2 cellular contexts compared by ENCODE assay signal in the genomic region with DNA sequence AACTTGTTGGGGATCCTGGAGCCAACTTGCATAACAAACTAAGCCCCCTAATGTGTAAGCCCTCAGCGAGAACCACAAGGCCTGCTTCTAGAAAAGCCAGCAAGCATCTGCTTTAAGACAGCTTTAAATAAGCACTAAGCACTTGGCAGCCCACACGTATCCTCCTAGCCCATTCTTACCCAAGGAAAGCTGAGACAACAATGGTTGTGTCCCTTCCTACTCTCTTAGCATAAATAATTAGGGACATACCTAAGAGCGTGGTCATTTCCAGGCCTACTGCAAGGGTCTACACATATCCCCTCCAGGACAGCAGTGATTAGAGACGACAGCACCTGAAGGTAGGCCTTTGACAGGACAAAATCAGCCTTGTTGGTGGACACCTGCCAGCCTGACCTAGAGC.
TF ChIP-seq lines count a peak whose summit lies in the region.

No MANE protein-coding gene starts in this region.

TF ChIP-seq in GM23338, 12 proteins besides CTCF, POLR2A, EP300 and RAD21 (continued from another document):
- TF ChIP-seq, protein P1, sequence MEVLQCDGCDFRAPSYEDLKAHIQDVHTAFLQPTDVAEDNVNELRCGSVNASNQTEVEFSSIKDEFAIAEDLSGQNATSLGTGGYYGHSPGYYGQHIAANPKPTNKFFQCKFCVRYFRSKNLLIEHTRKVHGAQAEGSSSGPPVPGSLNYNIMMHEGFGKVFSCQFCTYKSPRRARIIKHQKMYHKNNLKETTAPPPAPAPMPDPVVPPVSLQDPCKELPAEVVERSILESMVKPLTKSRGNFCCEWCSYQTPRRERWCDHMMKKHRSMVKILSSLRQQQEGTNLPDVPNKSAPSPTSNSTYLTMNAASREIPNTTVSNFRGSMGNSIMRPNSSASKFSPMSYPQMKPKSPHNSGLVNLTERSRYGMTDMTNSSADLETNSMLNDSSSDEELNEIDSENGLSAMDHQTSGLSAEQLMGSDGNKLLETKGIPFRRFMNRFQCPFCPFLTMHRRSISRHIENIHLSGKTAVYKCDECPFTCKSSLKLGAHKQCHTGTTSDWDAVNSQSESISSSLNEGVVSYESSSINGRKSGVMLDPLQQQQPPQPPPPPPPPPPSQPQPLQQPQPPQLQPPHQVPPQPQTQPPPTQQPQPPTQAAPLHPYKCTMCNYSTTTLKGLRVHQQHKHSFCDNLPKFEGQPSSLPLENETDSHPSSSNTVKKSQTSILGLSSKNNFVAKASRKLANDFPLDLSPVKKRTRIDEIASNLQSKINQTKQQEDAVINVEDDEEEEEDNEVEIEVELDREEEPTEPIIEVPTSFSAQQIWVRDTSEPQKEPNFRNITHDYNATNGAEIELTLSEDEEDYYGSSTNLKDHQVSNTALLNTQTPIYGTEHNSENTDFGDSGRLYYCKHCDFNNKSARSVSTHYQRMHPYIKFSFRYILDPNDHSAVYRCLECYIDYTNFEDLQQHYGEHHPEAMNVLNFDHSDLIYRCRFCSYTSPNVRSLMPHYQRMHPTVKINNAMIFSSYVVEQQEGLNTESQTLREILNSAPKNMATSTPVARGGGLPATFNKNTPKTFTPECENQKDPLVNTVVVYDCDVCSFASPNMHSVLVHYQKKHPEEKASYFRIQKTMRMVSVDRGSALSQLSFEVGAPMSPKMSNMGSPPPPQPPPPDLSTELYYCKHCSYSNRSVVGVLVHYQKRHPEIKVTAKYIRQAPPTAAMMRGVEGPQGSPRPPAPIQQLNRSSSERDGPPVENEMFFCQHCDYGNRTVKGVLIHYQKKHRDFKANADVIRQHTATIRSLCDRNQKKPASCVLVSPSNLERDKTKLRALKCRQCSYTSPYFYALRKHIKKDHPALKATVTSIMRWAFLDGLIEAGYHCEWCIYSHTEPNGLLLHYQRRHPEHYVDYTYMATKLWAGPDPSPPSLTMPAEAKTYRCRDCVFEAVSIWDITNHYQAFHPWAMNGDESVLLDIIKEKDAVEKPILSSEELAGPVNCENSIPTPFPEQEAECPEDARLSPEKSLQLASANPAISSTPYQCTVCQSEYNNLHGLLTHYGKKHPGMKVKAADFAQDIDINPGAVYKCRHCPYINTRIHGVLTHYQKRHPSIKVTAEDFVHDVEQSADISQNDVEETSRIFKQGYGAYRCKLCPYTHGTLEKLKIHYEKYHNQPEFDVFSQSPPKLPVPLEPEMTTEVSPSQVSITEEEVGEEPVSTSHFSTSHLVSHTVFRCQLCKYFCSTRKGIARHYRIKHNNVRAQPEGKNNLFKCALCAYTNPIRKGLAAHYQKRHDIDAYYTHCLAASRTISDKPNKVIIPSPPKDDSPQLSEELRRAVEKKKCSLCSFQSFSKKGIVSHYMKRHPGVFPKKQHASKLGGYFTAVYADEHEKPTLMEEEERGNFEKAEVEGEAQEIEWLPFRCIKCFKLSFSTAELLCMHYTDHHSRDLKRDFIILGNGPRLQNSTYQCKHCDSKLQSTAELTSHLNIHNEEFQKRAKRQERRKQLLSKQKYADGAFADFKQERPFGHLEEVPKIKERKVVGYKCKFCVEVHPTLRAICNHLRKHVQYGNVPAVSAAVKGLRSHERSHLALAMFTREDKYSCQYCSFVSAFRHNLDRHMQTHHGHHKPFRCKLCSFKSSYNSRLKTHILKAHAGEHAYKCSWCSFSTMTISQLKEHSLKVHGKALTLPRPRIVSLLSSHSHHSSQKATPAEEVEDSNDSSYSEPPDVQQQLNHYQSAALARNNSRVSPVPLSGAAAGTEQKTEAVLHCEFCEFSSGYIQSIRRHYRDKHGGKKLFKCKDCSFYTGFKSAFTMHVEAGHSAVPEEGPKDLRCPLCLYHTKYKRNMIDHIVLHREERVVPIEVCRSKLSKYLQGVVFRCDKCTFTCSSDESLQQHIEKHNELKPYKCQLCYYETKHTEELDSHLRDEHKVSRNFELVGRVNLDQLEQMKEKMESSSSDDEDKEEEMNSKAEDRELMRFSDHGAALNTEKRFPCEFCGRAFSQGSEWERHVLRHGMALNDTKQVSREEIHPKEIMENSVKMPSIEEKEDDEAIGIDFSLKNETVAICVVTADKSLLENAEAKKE (CRISPR knock-in tag; IDR thresholded peaks at IDR 0.05) = no peak
- no peak for TF ChIP-seq EZH2phosphoT487 (IDR thresholded peaks at IDR 0.05; ENCODE audit: unreplicated experiment)
- TF ChIP-seq NANOG (IDR thresholded peaks at IDR 0.05; ENCODE audit: borderline replicate concordance) = no peak
- TF ChIP-seq EZH2 (IDR thresholded peaks at IDR 0.05; ENCODE audit: low read depth, unreplicated experiment) = no peak
TF ChIP-seq in GM23338: peak in this region for 0.

TF ChIP-seq in WTC11, 78 proteins besides CTCF, POLR2A, EP300 and RAD21 (continued from another document):
- TF ChIP-seq, protein P2, sequence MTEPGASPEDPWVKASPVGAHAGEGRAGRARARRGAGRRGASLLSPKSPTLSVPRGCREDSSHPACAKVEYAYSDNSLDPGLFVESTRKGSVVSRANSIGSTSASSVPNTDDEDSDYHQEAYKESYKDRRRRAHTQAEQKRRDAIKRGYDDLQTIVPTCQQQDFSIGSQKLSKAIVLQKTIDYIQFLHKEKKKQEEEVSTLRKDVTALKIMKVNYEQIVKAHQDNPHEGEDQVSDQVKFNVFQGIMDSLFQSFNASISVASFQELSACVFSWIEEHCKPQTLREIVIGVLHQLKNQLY (CRISPR knock-in tag; IDR thresholded peaks at IDR 0.05) = no peak
- TF ChIP-seq NR2C2 (CRISPR knock-in tag; IDR thresholded peaks at IDR 0.05) (no peak), RELA (CRISPR knock-in tag; IDR thresholded peaks at IDR 0.05; ENCODE audit: borderline replicate concordance) (no peak), ZNF219 (CRISPR knock-in tag; IDR thresholded peaks at IDR 0.05; ENCODE audit: borderline replicate concordance) (no peak), ELF4 (CRISPR knock-in tag; IDR thresholded peaks at IDR 0.05; ENCODE audit: low read depth) (no peak), RORB (CRISPR knock-in tag; IDR thresholded peaks at IDR 0.05) (no peak), ZNF671 (CRISPR knock-in tag; IDR thresholded peaks at IDR 0.05) (no peak), GABPB1 (CRISPR knock-in tag; IDR thresholded peaks at IDR 0.05) (no peak)
- TF ChIP-seq, protein P3, sequence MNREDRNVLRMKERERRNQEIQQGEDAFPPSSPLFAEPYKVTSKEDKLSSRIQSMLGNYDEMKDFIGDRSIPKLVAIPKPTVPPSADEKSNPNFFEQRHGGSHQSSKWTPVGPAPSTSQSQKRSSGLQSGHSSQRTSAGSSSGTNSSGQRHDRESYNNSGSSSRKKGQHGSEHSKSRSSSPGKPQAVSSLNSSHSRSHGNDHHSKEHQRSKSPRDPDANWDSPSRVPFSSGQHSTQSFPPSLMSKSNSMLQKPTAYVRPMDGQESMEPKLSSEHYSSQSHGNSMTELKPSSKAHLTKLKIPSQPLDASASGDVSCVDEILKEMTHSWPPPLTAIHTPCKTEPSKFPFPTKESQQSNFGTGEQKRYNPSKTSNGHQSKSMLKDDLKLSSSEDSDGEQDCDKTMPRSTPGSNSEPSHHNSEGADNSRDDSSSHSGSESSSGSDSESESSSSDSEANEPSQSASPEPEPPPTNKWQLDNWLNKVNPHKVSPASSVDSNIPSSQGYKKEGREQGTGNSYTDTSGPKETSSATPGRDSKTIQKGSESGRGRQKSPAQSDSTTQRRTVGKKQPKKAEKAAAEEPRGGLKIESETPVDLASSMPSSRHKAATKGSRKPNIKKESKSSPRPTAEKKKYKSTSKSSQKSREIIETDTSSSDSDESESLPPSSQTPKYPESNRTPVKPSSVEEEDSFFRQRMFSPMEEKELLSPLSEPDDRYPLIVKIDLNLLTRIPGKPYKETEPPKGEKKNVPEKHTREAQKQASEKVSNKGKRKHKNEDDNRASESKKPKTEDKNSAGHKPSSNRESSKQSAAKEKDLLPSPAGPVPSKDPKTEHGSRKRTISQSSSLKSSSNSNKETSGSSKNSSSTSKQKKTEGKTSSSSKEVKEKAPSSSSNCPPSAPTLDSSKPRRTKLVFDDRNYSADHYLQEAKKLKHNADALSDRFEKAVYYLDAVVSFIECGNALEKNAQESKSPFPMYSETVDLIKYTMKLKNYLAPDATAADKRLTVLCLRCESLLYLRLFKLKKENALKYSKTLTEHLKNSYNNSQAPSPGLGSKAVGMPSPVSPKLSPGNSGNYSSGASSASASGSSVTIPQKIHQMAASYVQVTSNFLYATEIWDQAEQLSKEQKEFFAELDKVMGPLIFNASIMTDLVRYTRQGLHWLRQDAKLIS (CRISPR knock-in tag; IDR thresholded peaks at IDR 0.05; ENCODE audit: borderline replicate concordance) = no peak
- TF ChIP-seq, protein P4, sequence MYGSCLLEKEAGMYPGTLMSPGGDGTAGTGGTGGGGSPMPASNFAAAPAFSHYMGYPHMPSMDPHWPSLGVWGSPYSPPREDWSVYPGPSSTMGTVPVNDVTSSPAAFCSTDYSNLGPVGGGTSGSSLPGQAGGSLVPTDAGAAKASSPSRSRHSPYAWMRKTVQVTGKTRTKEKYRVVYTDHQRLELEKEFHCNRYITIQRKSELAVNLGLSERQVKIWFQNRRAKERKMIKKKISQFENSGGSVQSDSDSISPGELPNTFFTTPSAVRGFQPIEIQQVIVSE (CRISPR knock-in tag; IDR thresholded peaks at IDR 0.05; ENCODE audit: borderline replicate concordance) = no peak
- TF ChIP-seq, protein P5, sequence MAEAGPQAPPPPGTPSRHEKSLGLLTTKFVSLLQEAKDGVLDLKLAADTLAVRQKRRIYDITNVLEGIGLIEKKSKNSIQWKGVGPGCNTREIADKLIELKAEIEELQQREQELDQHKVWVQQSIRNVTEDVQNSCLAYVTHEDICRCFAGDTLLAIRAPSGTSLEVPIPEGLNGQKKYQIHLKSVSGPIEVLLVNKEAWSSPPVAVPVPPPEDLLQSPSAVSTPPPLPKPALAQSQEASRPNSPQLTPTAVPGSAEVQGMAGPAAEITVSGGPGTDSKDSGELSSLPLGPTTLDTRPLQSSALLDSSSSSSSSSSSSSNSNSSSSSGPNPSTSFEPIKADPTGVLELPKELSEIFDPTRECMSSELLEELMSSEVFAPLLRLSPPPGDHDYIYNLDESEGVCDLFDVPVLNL (CRISPR knock-in tag; IDR thresholded peaks at IDR 0.05; ENCODE audit: borderline replicate concordance, low read depth) = no peak
